ENCODE assay signal across 11 cellular contexts in genomic region chr9:86854898-86855523, GRCh38.
DNase-seq lines count a peak whose midpoint lies in the region; ATAC-seq and TF ChIP-seq lines count a peak whose summit lies in the region.
"Had no signal": no experiment of that assay in that cellular context is flagged by ENCODE, and none has a peak within 500 bp of the region (broad histone marks: within the 10 kb centered on the region; RNA-seq: fewer than 3 reads in every experiment).

No MANE protein-coding gene starts in this region.

- H3K4me1 Mint-ChIP-seq in naive thymus-derived CD4-positive, alpha-beta T cell: no peaks in the 10 kb centered on the region
- H3K4me1 Mint-ChIP-seq in activated naive CD8-positive, alpha-beta T cell treated with anti-CD3 and anti-CD28 coated beads, Interleukin-2, amount 50 U/mL, for 24 hours: no peaks in the 10 kb centered on the region

- H3K36me3 ChIP-seq in cardiac muscle cell: no peaks in the 10 kb centered on the region
- no peaks in the 10 kb centered on the region for H3K36me3 ChIP-seq in naive thymus-derived CD4-positive, alpha-beta T cell (ENCODE audit: control insufficient read depth in 2 of 3, insufficient read depth in 3 of 3, low read length in 3 of 3)
- H3K36me3 ChIP-seq: BLaER1 had no signal

- no peak overlapping the region for H3K4me3 ChIP-seq in cardiac muscle cell
- H3K4me3 ChIP-seq in naive thymus-derived CD4-positive, alpha-beta T cell (ENCODE audit: low read length): no peak overlapping the region
- H3K4me3 ChIP-seq: BLaER1 had no signal

- no peaks in the 10 kb centered on the region for H3K4me1 ChIP-seq in cardiac muscle cell (ENCODE audit: low read depth)
- H3K4me1 ChIP-seq in naive thymus-derived CD4-positive, alpha-beta T cell (ENCODE audit: control insufficient read depth in 2 of 2, insufficient read depth in 2 of 2, low read length in 2 of 2): no peaks in the 10 kb centered on the region
- H3K4me1 ChIP-seq: BLaER1 had no signal

- H3K4me3 Mint-ChIP-seq in naive thymus-derived CD4-positive, alpha-beta T cell: no peak overlapping the region
- no peak overlapping the region for H3K4me3 Mint-ChIP-seq in activated naive CD8-positive, alpha-beta T cell treated with anti-CD3 and anti-CD28 coated beads, Interleukin-2, amount 50 U/mL, for 24 hours

- H3K9me3 Mint-ChIP-seq in naive thymus-derived CD4-positive, alpha-beta T cell: peaks cover 0 to 7% (median 0%) of the 10 kb centered on the region in 11 donors
- peaks cover 8% of the 10 kb centered on the region for H3K9me3 Mint-ChIP-seq in activated naive CD8-positive, alpha-beta T cell treated with anti-CD3 and anti-CD28 coated beads, Interleukin-2, amount 50 U/mL, for 24 hours

- peaks cover 0 to 65% (median 44%) of the 10 kb centered on the region in 5 donors for H3K27me3 Mint-ChIP-seq in naive thymus-derived CD4-positive, alpha-beta T cell
- H3K27me3 Mint-ChIP-seq in activated naive CD8-positive, alpha-beta T cell treated with anti-CD3 and anti-CD28 coated beads, Interleukin-2, amount 50 U/mL, for 24 hours: peaks cover 11% of the 10 kb centered on the region

- H3K9me3 ChIP-seq in cardiac muscle cell (ENCODE audit: low read depth): no peaks in the 10 kb centered on the region
- no peaks in the 10 kb centered on the region for H3K9me3 ChIP-seq in naive thymus-derived CD4-positive, alpha-beta T cell (ENCODE audit: control insufficient read depth in 2 of 3, low read length in 3 of 3)
- H3K9me3 ChIP-seq: BLaER1 had no signal

- H3K27me3 ChIP-seq in cardiac muscle cell: no peaks in the 10 kb centered on the region
- peaks cover 0 to 4% of the 10 kb centered on the region in 2 donors for H3K27me3 ChIP-seq in naive thymus-derived CD4-positive, alpha-beta T cell (ENCODE audit: control insufficient read depth in 2 of 2, insufficient read depth in 2 of 2, low read length in 2 of 2)
- H3K27me3 ChIP-seq: BLaER1 had no signal

- DNase-seq in cardiac muscle cell (ENCODE audit: low read depth in 1 of 2, low spot score in 1 of 2) (peak; percentile 76 to 94), left ventricle myocardium superior (no peak), iris pigment epithelial cell (ENCODE audit: low read depth) (peak; percentile 94), GM19240 (ENCODE audit: insufficient read length, low spot score) (no peak)
- DNase-seq in naive thymus-derived CD4-positive, alpha-beta T cell: no peak
- DNase-seq in activated naive CD8-positive, alpha-beta T cell treated with anti-CD3 and anti-CD28 coated beads, Interleukin-2, amount 50 U/mL, for 24 hours: no peak
- DNase-seq: NCI-H2081; stimulated activated CD4-positive, alpha-beta T cell treated with anti-CD3 and anti-CD28 coated beads, Interleukin-4, amount 100 ng/mL, for 24 hours had no signal

- no peak overlapping the region for H3K27ac ChIP-seq in cardiac muscle cell
- H3K27ac ChIP-seq in VCaP: 0 out of 2 replicates have a peak overlapping the region, but pooled peaks have one; percentile 1
- no peak overlapping the region for H3K27ac ChIP-seq in naive thymus-derived CD4-positive, alpha-beta T cell (ENCODE audit: low read depth, low read length)
- H3K27ac ChIP-seq: BLaER1 had no signal

- ATAC-seq in left ventricle myocardium superior (no peak), GM21526 (IDR thresholded peaks at IDR 0.05; ENCODE audit: low FRiP score, unreplicated experiment) (no peak)
- ATAC-seq in naive thymus-derived CD4-positive, alpha-beta T cell: no peak
- ATAC-seq in activated naive CD8-positive, alpha-beta T cell treated with anti-CD3 and anti-CD28 coated beads, Interleukin-2, amount 50 U/mL, for 24 hours: no peak

- CTCF ChIA-PET in naive thymus-derived CD4-positive, alpha-beta T cell (lab: Charles Lee): no interaction called here

- no peaks in the 10 kb centered on the region for H3K36me3 Mint-ChIP-seq in naive thymus-derived CD4-positive, alpha-beta T cell
- H3K36me3 Mint-ChIP-seq in activated naive CD8-positive, alpha-beta T cell treated with anti-CD3 and anti-CD28 coated beads, Interleukin-2, amount 50 U/mL, for 24 hours (ENCODE audit: low read depth): no peaks in the 10 kb centered on the region

- no peak for TF ChIP-seq CTCF in cardiac muscle cell (IDR thresholded peaks at IDR 0.05; ENCODE audit: low read depth, low read length)
- TF ChIP-seq CTCF in VCaP (conservative IDR thresholded peaks at IDR 0.05): no peak

- intact Hi-C loops in left ventricle myocardium superior (cut with micrococcal nuclease): no loop called here
- intact Hi-C loops in naive thymus-derived CD4-positive, alpha-beta T cell (cut with micrococcal nuclease): no loop called here

- no peak overlapping the region for H3K27ac Mint-ChIP-seq in naive thymus-derived CD4-positive, alpha-beta T cell
- no peak overlapping the region for H3K27ac Mint-ChIP-seq in activated naive CD8-positive, alpha-beta T cell treated with anti-CD3 and anti-CD28 coated beads, Interleukin-2, amount 50 U/mL, for 24 hours

- POLR2A ChIA-PET in naive thymus-derived CD4-positive, alpha-beta T cell (lab: Charles Lee): no interaction called here

Comparison
In these comparisons a context has a peak if more than half of its experiments do, and no peak if none do; other contexts are left out.
1. DNase-seq: peak in cardiac muscle cell (2 of 2) and iris pigment epithelial cell (single experiment); none in left ventricle myocardium superior (single experiment), naive thymus-derived CD4-positive, alpha-beta T cell (0 of 9), activated naive CD8-positive, alpha-beta T cell treated with anti-CD3 and anti-CD28 coated beads, Interleukin-2, amount 50 U/mL, for 24 hours (single experiment) and GM19240 (single experiment).